22 cellular contexts compared by ENCODE assay signal in genomic region chr3:50229490-50229889, GRCh38. TPM values are rescaled to one million over a fixed set of nuclear protein-coding genes. Genes with fewer than 3 reads are reported as not detected.
DNase-seq lines count a peak whose midpoint lies in the region; ATAC-seq, FAIRE-seq and TF ChIP-seq lines count a peak whose summit lies in the region.
"Had no signal": no experiment of that assay in that cellular context is flagged by ENCODE, and none has a peak within 500 bp of the region (broad histone marks: within the 10 kb centered on the region; RNA-seq: fewer than 3 reads in every experiment).

No MANE protein-coding gene starts in this region.

- H3K27ac Mint-ChIP-seq in activated naive CD4-positive, alpha-beta T cell treated with anti-CD3 and anti-CD28 coated beads, Interleukin-2, amount 10 ng/mL, durations not matched to agents 7 days and 5 days = peak overlapping the region; percentile 1
- H3K27ac Mint-ChIP-seq: memory B cell had no signal

- no peak overlapping the region for H4K8ac ChIP-seq in mesenchymal stem cell (ENCODE audit: low read length)

- H3K4me3 Mint-ChIP-seq in activated naive CD4-positive, alpha-beta T cell treated with anti-CD3 and anti-CD28 coated beads, Interleukin-2, amount 10 ng/mL, durations not matched to agents 7 days and 5 days = peak overlapping the region; percentile 24

- H2BK120ac ChIP-seq in mesenchymal stem cell (ENCODE audit: low read depth, low read length) = no peak overlapping the region

- ATAC-seq in HG03442 (IDR thresholded peaks at IDR 0.05; ENCODE audit: unreplicated experiment) = no peak
- ATAC-seq: heart left ventricle had no signal

- H3K36me3 Mint-ChIP-seq in activated naive CD4-positive, alpha-beta T cell treated with anti-CD3 and anti-CD28 coated beads, Interleukin-2, amount 10 ng/mL, durations not matched to agents 7 days and 5 days = peaks cover 2% of the 10 kb centered on the region
- H3K36me3 Mint-ChIP-seq: memory B cell had no signal

- no peak overlapping the region for H3K4ac ChIP-seq in mesenchymal stem cell (ENCODE audit: low read depth in 1 of 2, low read length in 2 of 2)

- H3K4me3 ChIP-seq in SU-DHL-6 (ENCODE audit: insufficient read depth, low read length, poor library complexity, severe bottlenecking) = no peak overlapping the region
- H3K4me3 ChIP-seq in mesenchymal stem cell (ENCODE audit: insufficient read depth in 1 of 2, low read depth in 1 of 2, low read length in 2 of 2) = no peak overlapping the region
- H3K4me3 ChIP-seq in suprapubic skin = no peak overlapping the region

- peak overlapping the region; percentile 14 for H2AK5ac ChIP-seq in mesenchymal stem cell (ENCODE audit: low read length, severe bottlenecking)

- no peak overlapping the region for H2AFZ ChIP-seq in SU-DHL-6 (ENCODE audit: low read depth, low read length, severe bottlenecking)
- H2AFZ ChIP-seq in mesenchymal stem cell (ENCODE audit: low read depth, low read length) = no peak overlapping the region

- H3K27me3 ChIP-seq in SU-DHL-6 (ENCODE audit: low read length) (no peaks in the 10 kb centered on the region), mesenchymal stem cell (ENCODE audit: control insufficient read depth in 1 of 2, insufficient read depth in 1 of 2, low read length in 2 of 2) (peaks cover 3 to 5% of the 10 kb centered on the region in 2 experiments), suprapubic skin (no peaks in the 10 kb centered on the region)
- H3K27me3 ChIP-seq: heart left ventricle had no signal

- WGBS in mesenchymal stem cell = 96% methylated on average over 3 of the region's 3 CpGs
- WGBS in suprapubic skin = 67% methylated on average over 1 of the region's 3 CpGs

- TF ChIP-seq CTCF in SU-DHL-6 (IDR thresholded peaks at IDR 0.05; ENCODE audit: insufficient read depth, low read length, poor library complexity, severe bottlenecking) (no peak), suprapubic skin (IDR thresholded peaks at IDR 0.05) (no peak)

- FAIRE-seq in RCC 7860 (lab: Jason Lieb, UNC) = no peak
- FAIRE-seq: D721Med, GM18507, islet of Langerhans had no signal

- no peaks in the 10 kb centered on the region for H3K79me2 ChIP-seq in SU-DHL-6 (ENCODE audit: insufficient read depth, low read length)

- no peaks in the 10 kb centered on the region for H3K9me3 ChIP-seq in SU-DHL-6 (ENCODE audit: insufficient read depth, low read length)
- H3K9me3 ChIP-seq in mesenchymal stem cell (ENCODE audit: control insufficient read depth, low read length) = no peaks in the 10 kb centered on the region
- H3K9me3 ChIP-seq in suprapubic skin = no peaks in the 10 kb centered on the region
- H3K9me3 ChIP-seq: heart left ventricle, SK-N-SH had no signal

- H2BK5ac ChIP-seq in mesenchymal stem cell (ENCODE audit: low read depth, low read length, poor library complexity, severe bottlenecking) = no peak overlapping the region

- no peak overlapping the region for H4K91ac ChIP-seq in mesenchymal stem cell (ENCODE audit: low read length)

- peaks cover 50% of the 10 kb centered on the region for H3K4me1 Mint-ChIP-seq in activated naive CD4-positive, alpha-beta T cell treated with anti-CD3 and anti-CD28 coated beads, Interleukin-2, amount 10 ng/mL, durations not matched to agents 7 days and 5 days

- peaks cover 21% of the 10 kb centered on the region for H3K27me3 Mint-ChIP-seq in activated naive CD4-positive, alpha-beta T cell treated with anti-CD3 and anti-CD28 coated beads, Interleukin-2, amount 10 ng/mL, durations not matched to agents 7 days and 5 days

- no peaks in the 10 kb centered on the region for H3F3A ChIP-seq in SU-DHL-6 (ENCODE audit: insufficient read depth)

- H3K36me3 ChIP-seq in SU-DHL-6 (ENCODE audit: low read length) (no peaks in the 10 kb centered on the region), mesenchymal stem cell (ENCODE audit: control insufficient read depth in 1 of 2, insufficient read depth in 2 of 2, low read depth in 1 of 2, low read length in 2 of 2) (no peaks in the 10 kb centered on the region), suprapubic skin (no peaks in the 10 kb centered on the region)
- H3K36me3 ChIP-seq: heart left ventricle had no signal

- no peak overlapping the region for H3K18ac ChIP-seq in mesenchymal stem cell (ENCODE audit: low read depth in 1 of 2, low read length in 2 of 2)

- H3K9me2 ChIP-seq in SU-DHL-6 (replicated peaks; ENCODE audit: insufficient read depth, low read length) = no peaks in the 10 kb centered on the region
- H3K9me2 ChIP-seq: SK-N-SH had no signal

- DNase-seq in activated naive CD4-positive, alpha-beta T cell treated with anti-CD3 and anti-CD28 coated beads, Interleukin-2, amount 10 ng/mL, durations not matched to agents 7 days and 5 days = no peak
- no peak for DNase-seq in activated naive CD4-positive, alpha-beta T cell treated with anti-CD3 and anti-CD28 coated beads, Interleukin-2, amount 50 U/mL, for 16 hours
- DNase-seq in mesenchymal stem cell = no peak
- no peak for DNase-seq in suprapubic skin (ENCODE audit: low spot score in 2 of 2)
- DNase-seq in NCI-H2196 (lab: John Stamatoyannopoulos, UW; ENCODE audit: unreplicated experiment) = no peak
- DNase-seq in RCC 7860 (ENCODE audit: low spot score) = no peak
- DNase-seq: activated CD8-positive, alpha-beta memory T cell treated with anti-CD3 and anti-CD28 coated beads, Interleukin-2, amount 50 U/mL, for 48 hours; erythroblast; heart left ventricle; NCI-H187 treated with DMSO at 0.1 percent for 48 hours; NCI-H510A treated with DMSO at 0.1 percent for 48 hours; SK-N-SH had no signal

- H3K4me1 ChIP-seq in mesenchymal stem cell (ENCODE audit: control insufficient read depth, insufficient read depth, low read depth, low read length) = peaks cover 15% of the 10 kb centered on the region
- H3K4me1 ChIP-seq in suprapubic skin = peaks cover 47% of the 10 kb centered on the region

- no peak overlapping the region for H3K14ac ChIP-seq in mesenchymal stem cell (ENCODE audit: low read length in 2 of 2)

- H2BK12ac ChIP-seq in mesenchymal stem cell (ENCODE audit: low read length in 2 of 2) = no peak overlapping the region

- H3K27ac ChIP-seq in SU-DHL-6 (ENCODE audit: low read depth, low read length) = no peak overlapping the region
- H3K27ac ChIP-seq in mesenchymal stem cell (ENCODE audit: low read length, poor library complexity, severe bottlenecking) = no peak overlapping the region
- peak overlapping the region; percentile 37 for H3K27ac ChIP-seq in suprapubic skin

- no peaks in the 10 kb centered on the region for H3K9me3 Mint-ChIP-seq in activated naive CD4-positive, alpha-beta T cell treated with anti-CD3 and anti-CD28 coated beads, Interleukin-2, amount 10 ng/mL, durations not matched to agents 7 days and 5 days
- H3K9me3 Mint-ChIP-seq: memory B cell had no signal

- no peak for TF ChIP-seq EP300 in suprapubic skin (IDR thresholded peaks at IDR 0.05)

- H4K20me1 ChIP-seq in SU-DHL-6 (ENCODE audit: low read depth, low read length) = no peaks in the 10 kb centered on the region

- peaks cover 3% of the 10 kb centered on the region for H3K79me1 ChIP-seq in mesenchymal stem cell (replicated peaks; ENCODE audit: low read length, poor library complexity, severe bottlenecking)

- H3K23ac ChIP-seq in mesenchymal stem cell (ENCODE audit: low read length in 2 of 2) = no peak overlapping the region

- TF ChIP-seq POLR2A in suprapubic skin (IDR thresholded peaks at IDR 0.05) = no peak

- H3K4me2 ChIP-seq in SU-DHL-6 (ENCODE audit: low read depth, low read length, poor library complexity, severe bottlenecking) (no peak overlapping the region), mesenchymal stem cell (ENCODE audit: low read length, poor library complexity, severe bottlenecking) (no peak overlapping the region)
- H3K4me2 ChIP-seq: SK-N-SH had no signal

- H3K9ac ChIP-seq in SU-DHL-6 (ENCODE audit: low read length) (peak overlapping the region; percentile 16; the same call in 1 of the 2 replicates), mesenchymal stem cell (ENCODE audit: low read length) (no peak overlapping the region)
- H3K9ac ChIP-seq: SK-N-SH had no signal

- no peak overlapping the region for H2BK15ac ChIP-seq in mesenchymal stem cell (ENCODE audit: low read depth, poor library complexity, severe bottlenecking)

- CTCF ChIA-PET in activated naive CD4-positive, alpha-beta T cell treated with anti-CD3 and anti-CD28 coated beads, Interleukin-2, amount 10 ng/mL, durations not matched to agents 7 days and 5 days (lab: Charles Lee) = interaction anchor here (0.9 to 12.9 kb wide), 7 partner anchors 14 to 46 kb away, joined by 4 to 202 read pairs (median 24); partner anchors contain the start of genes GNAT1 and SEMA3B

RNA-seq across cellular contexts. Expression of gene GNAI2, which starts 6.5 kb away (rescaled TPM):
- polyA plus RNA-seq in mesenchymal stem cell (2013, experiment 1 of 2) = 474 TPM
- polyA plus RNA-seq in mesenchymal stem cell (2013, experiment 2 of 2) = 480 TPM
- total RNA-seq in suprapubic skin = 10 to 100 TPM; 70.9 to 91.3 (median 76.7) TPM

RNA-seq across cellular contexts. Expression of gene SLC38A3, which starts 24.4 kb away (rescaled TPM):
- 0.01 TPM for polyA plus RNA-seq in mesenchymal stem cell (2013, experiment 1 of 2)
- polyA plus RNA-seq in mesenchymal stem cell (2013, experiment 2 of 2) = 0.03 TPM
- total RNA-seq in suprapubic skin = 1 to 10 TPM in 2 of 4 donors, under 1 TPM in 2; 0.25 to 2.2 (median 1.00) TPM
- total RNA-seq: HT1080 had no signal

RNA-seq across cellular contexts. Expression of gene GNAT1, which starts 38.1 kb away (rescaled TPM):
- polyA plus RNA-seq in mesenchymal stem cell (2013, experiment 1 of 2) = not detected
- not detected for polyA plus RNA-seq in mesenchymal stem cell (2013, experiment 2 of 2)
- under 1 TPM in 1 of 4 donors, not detected in 3; 0.64 TPM for total RNA-seq in suprapubic skin
- total RNA-seq: chondrocyte, HT1080, M059J, osteoblast had no signal
- polyA plus RNA-seq: heart left ventricle, SK-N-SH had no signal

RNA-seq across cellular contexts. Expression of gene SEMA3B, which starts 39.5 kb away (rescaled TPM):
- polyA plus RNA-seq in mesenchymal stem cell (2013, experiment 1 of 2) = 4.7 TPM
- polyA plus RNA-seq in mesenchymal stem cell (2013, experiment 2 of 2) = 4.8 TPM
- total RNA-seq in suprapubic skin = 1 to 10 TPM; 2.9 to 5.2 (median 4.1) TPM

RNA-seq across cellular contexts. Expression of gene LSMEM2, which starts 49.4 kb away (rescaled TPM):
- not detected for polyA plus RNA-seq in mesenchymal stem cell (2013, experiment 1 of 2)
- not detected for polyA plus RNA-seq in mesenchymal stem cell (2013, experiment 2 of 2)
- under 1 TPM in 1 of 4 donors, not detected in 3; 0.30 TPM for total RNA-seq in suprapubic skin
- total RNA-seq: chondrocyte, HT1080, M059J, osteoblast had no signal
